8 cellular contexts compared by ENCODE assay signal in the genomic region with DNA sequence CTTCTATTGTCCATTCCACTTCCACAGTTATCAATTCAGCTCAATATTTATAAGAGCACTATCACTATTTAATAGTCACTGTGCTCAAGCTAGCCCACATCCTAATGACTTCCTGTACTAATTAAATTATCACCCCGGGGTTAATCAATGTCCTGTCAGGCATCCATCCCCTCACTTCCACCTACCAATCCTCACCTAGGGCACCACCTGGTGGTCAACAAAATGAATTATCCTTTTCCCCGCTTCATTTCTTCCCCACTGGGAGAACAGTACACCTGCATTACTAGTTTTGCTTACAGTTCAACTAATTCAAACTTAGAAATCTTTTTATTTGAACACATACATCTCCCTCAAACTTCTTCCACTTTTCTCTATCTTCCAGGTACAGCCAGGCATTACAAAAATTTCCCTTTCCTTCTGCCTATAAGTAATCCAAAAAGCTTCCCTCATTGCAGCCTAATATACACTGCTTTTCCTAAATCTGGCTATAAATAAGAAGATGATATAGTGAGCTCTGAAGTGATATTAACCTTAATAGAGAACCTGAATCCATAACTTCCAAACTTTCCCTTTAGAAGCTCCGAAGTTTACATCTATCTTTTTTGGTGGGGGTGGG.
DNase-seq lines count a peak whose midpoint lies in the region; ATAC-seq, FAIRE-seq and TF ChIP-seq lines count a peak whose summit lies in the region.

No MANE protein-coding gene starts in this region.

- no peak overlapping the region for H3K4me3 Mint-ChIP-seq in stimulated activated effector memory CD8-positive, alpha-beta T cell treated with anti-CD3 and anti-CD28 coated beads, Interleukin-12 subunit alpha, Interleukin-12 subunit beta, amount 100 ng/mL, for 72 hours

- no peak overlapping the region for H3K27ac ChIP-seq in mammary epithelial cell (ENCODE audit: insufficient read depth, low read depth, low read length)

- no peak overlapping the region for H2AFZ ChIP-seq in mammary epithelial cell (ENCODE audit: low read depth, low read length)

- no peak for DNase-seq in AG09319 (ENCODE audit: extremely low read depth, low read depth)
- no peak for DNase-seq in GM12892 (ENCODE audit: insufficient read length)
- DNase-seq in NB4 (ENCODE audit: low read depth) = peak; percentile 72
- peak; percentile 56 for DNase-seq in SW480 (ENCODE audit: low spot score)
- DNase-seq in mammary epithelial cell = peak; percentile 29
- DNase-seq in left colon = peak in 1 of 2 donors; percentile 16
- DNase-seq in stimulated activated effector memory CD8-positive, alpha-beta T cell treated with anti-CD3 and anti-CD28 coated beads, Interleukin-12 subunit alpha, Interleukin-12 subunit beta, amount 100 ng/mL, for 72 hours (ENCODE audit: low spot score in 2 of 2) = peak; percentile 22 to 59

- intact Hi-C loops in mammary epithelial cell (cut with micrococcal nuclease) (loop anchor here (1.0 to 5.0 kb wide), 5 partner anchors 31 to 335 kb away; partner anchors contain the start of gene TMCC1), left colon (cut with DNase I, micrococcal nuclease) (loop anchor here (2.0 to 10.0 kb wide), 4 partner anchors 174 to 330 kb away; no protein-coding TSS in a partner anchor)

- H3K36me3 Mint-ChIP-seq in stimulated activated effector memory CD8-positive, alpha-beta T cell treated with anti-CD3 and anti-CD28 coated beads, Interleukin-12 subunit alpha, Interleukin-12 subunit beta, amount 100 ng/mL, for 72 hours = no peaks in the 10 kb centered on the region

- peak; percentile 58 for TF ChIP-seq CTCF in AG09319 (IDR thresholded peaks at IDR 0.05; ENCODE audit: low read depth, low read length)
- TF ChIP-seq CTCF in NB4 (IDR thresholded peaks at IDR 0.05; ENCODE audit: low read depth, low read length) = peak; percentile 51
- peak; percentile 52 to 70 for TF ChIP-seq CTCF in mammary epithelial cell (conservative IDR thresholded peaks at IDR 0.05 in 1 of 2, IDR thresholded peaks at IDR 0.05 in 1 of 2; ENCODE audit: extremely low read depth in 1 of 2, insufficient read depth in 1 of 2, low read depth in 1 of 2, low read length in 2 of 2)

- H3K4me2 ChIP-seq in mammary epithelial cell (ENCODE audit: insufficient read depth, low read depth, low read length) = no peak overlapping the region

- peaks cover 24% of the 10 kb centered on the region for H3K4me1 Mint-ChIP-seq in stimulated activated effector memory CD8-positive, alpha-beta T cell treated with anti-CD3 and anti-CD28 coated beads, Interleukin-12 subunit alpha, Interleukin-12 subunit beta, amount 100 ng/mL, for 72 hours

- CTCF ChIA-PET in mammary epithelial cell (lab: Charles Lee; ENCODE audit: low non-redundant PET) = no interaction called here

- no peak overlapping the region for H3K9ac ChIP-seq in mammary epithelial cell (ENCODE audit: insufficient read depth, low read length)

- H3K4me3 ChIP-seq in NB4 (ENCODE audit: low read depth, low read length) (no peak overlapping the region), mammary epithelial cell (replicated peaks in 1 of 3; ENCODE audit: insufficient read depth in 1 of 3, low read depth in 2 of 3, low read length in 3 of 3) (no peak overlapping the region)

- dilution Hi-C loops in mammary epithelial cell (cut with HindIII; ENCODE audit: low sequenced_read_pairs) = loop anchor here (5.0 kb wide), 1 partner anchor 83 kb away; no protein-coding TSS in a partner anchor

- no peaks in the 10 kb centered on the region for H3K9me3 ChIP-seq in mammary epithelial cell (replicated peaks; ENCODE audit: insufficient read depth, low read length)

- peaks cover 5% of the 10 kb centered on the region for H3K4me1 ChIP-seq in mammary epithelial cell (ENCODE audit: insufficient read depth, low read length)

- BruUV-seq in mammary epithelial cell (replicated peaks; lab: Mats Ljungman, UMichigan) = no TSS peak

- peak; percentile 69 for ATAC-seq in left colon
- ATAC-seq in stimulated activated effector memory CD8-positive, alpha-beta T cell treated with anti-CD3 and anti-CD28 coated beads, Interleukin-12 subunit alpha, Interleukin-12 subunit beta, amount 100 ng/mL, for 72 hours = peak; percentile 55
- ATAC-seq in GM18909 (IDR thresholded peaks at IDR 0.05; ENCODE audit: poor library complexity, unreplicated experiment) = no peak

- peak; percentile 86 for FAIRE-seq in GM12892 (lab: Jason Lieb, UNC)

- H3K79me2 ChIP-seq in mammary epithelial cell (ENCODE audit: insufficient read depth, low read length) = peaks cover 13% of the 10 kb centered on the region

- TF ChIP-seq POLR2A in GM12892 (IDR thresholded peaks at IDR 0.05; ENCODE audit: low read depth, low read length) (no peak), NB4 (IDR thresholded peaks at IDR 0.05; ENCODE audit: extremely low read depth, insufficient read length) (no peak)

- H4K20me1 ChIP-seq in mammary epithelial cell (ENCODE audit: insufficient read depth, low read length) = no peaks in the 10 kb centered on the region

- H3K36me3 ChIP-seq in mammary epithelial cell (ENCODE audit: insufficient read depth, low read length) = no peaks in the 10 kb centered on the region

- in situ Hi-C loops in mammary epithelial cell (cut with MboI; ENCODE audit: low sequenced_read_pairs in 2 of 2) = no loop called here

- H3K9me3 Mint-ChIP-seq in stimulated activated effector memory CD8-positive, alpha-beta T cell treated with anti-CD3 and anti-CD28 coated beads, Interleukin-12 subunit alpha, Interleukin-12 subunit beta, amount 100 ng/mL, for 72 hours = no peaks in the 10 kb centered on the region

- H3K27ac Mint-ChIP-seq in stimulated activated effector memory CD8-positive, alpha-beta T cell treated with anti-CD3 and anti-CD28 coated beads, Interleukin-12 subunit alpha, Interleukin-12 subunit beta, amount 100 ng/mL, for 72 hours = no peak overlapping the region

- 47% methylated on average over 3 of the region's 3 CpGs for WGBS in mammary epithelial cell (ENCODE audit: low coverage, missing lambda C conversion rate)

- H3K27me3 ChIP-seq in mammary epithelial cell (ENCODE audit: insufficient read depth, low read length) = no peaks in the 10 kb centered on the region

Comparison
In these comparisons a context has a peak if more than half of its experiments do, and no peak if none do; other contexts are left out.
1. DNase-seq: peak in NB4 (single experiment), SW480 (single experiment), mammary epithelial cell (single experiment) and stimulated activated effector memory CD8-positive, alpha-beta T cell treated with anti-CD3 and anti-CD28 coated beads, Interleukin-12 subunit alpha, Interleukin-12 subunit beta, amount 100 ng/mL, for 72 hours (2 of 2); none in AG09319 (single experiment) and GM12892 (single experiment).
2. Peak in every context shown above with its lines, with median percentiles within 50 percentile points of each other: CTCF ChIP-seq.